27 cellular contexts compared by ENCODE assay signal in the genomic region with DNA sequence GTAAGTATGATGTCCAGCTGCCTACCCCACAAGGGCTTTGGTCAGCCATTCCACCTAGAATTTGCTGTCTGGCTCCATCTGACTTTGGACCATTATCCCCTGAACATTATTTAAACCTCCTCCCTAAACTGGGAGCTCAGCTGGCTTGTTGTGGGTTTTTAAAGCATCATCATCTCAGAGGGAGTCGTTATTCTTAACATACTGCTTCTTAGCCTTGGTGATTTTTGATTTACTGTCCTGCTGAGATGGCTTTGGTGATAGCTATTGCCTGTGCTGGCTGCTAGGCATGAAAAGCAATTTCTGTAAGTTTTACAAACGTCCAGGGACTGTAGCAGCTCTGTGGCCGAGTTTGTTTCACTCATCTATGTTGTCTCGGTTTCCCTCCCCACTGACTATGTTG.
DNase-seq lines count a peak whose midpoint lies in the region; ATAC-seq and TF ChIP-seq lines count a peak whose summit lies in the region.
"Had no signal": no experiment of that assay in that cellular context is flagged by ENCODE, and none has a peak within 500 bp of the region (broad histone marks: within the 10 kb centered on the region; RNA-seq: fewer than 3 reads in every experiment).

No MANE protein-coding gene starts in this region.

- no peak for TF ChIP-seq CTCF in GM23338 (conservative IDR thresholded peaks at IDR 0.05; ENCODE audit: low read depth in 2 of 2)
- no peak for TF ChIP-seq CTCF in stomach (IDR thresholded peaks at IDR 0.05)

- 82 to 86% methylated on average over 4 of the region's 4 CpGs for WGBS in esophagus, 2 donors
- WGBS in stomach, 5 donors, result 79 to 88% (median 86%) methylated on average over 4 of the region's 4 CpGs

- no peaks in the 10 kb centered on the region for H3F3A ChIP-seq in GM23338 (replicated peaks; ENCODE audit: low read depth)

- peaks cover 9% of the 10 kb centered on the region; the same call in 2 of the 3 replicates for H3K36me3 Mint-ChIP-seq in GM23338 (ENCODE audit: low read depth)
- peaks cover 4 to 5% of the 10 kb centered on the region in 2 donors for H3K36me3 Mint-ChIP-seq in stimulated activated naive B cell treated with anti-CD40 and anti-IgM and Interleukin-4, amounts not matched to agents 10 μg/mL and 1 μg/mL and 100 μg/mL, for 72 hours
- peaks cover 49% of the 10 kb centered on the region for H3K36me3 Mint-ChIP-seq in activated T-cell treated with anti-CD3 and anti-CD28 coated beads, Interleukin-2, amount 50 U/mL, for 24 hours (ENCODE audit: low read depth)

- H3K27ac ChIP-seq in GM23338 (ENCODE audit: low read depth) (no peak overlapping the region), esophagus (ENCODE audit: low read depth in 2 of 2, low read length in 1 of 2) (peak overlapping the region; percentile 15 to 40), stomach (peak overlapping the region; percentile 27 to 69 (median 46))
- H3K27ac ChIP-seq: VCaP had no signal

- H3K79me2 ChIP-seq in GM23338 (replicated peaks; ENCODE audit: insufficient read depth), result no peaks in the 10 kb centered on the region

- no peak overlapping the region for H3K4me2 ChIP-seq in GM23338

- no peak overlapping the region for H2AFZ ChIP-seq in GM23338

- no peaks in the 10 kb centered on the region for H3K9me3 Mint-ChIP-seq in GM23338
- no peaks in the 10 kb centered on the region for H3K9me3 Mint-ChIP-seq in stimulated activated naive B cell treated with anti-CD40 and anti-IgM and Interleukin-4, amounts not matched to agents 10 μg/mL and 1 μg/mL and 100 μg/mL, for 72 hours
- H3K9me3 Mint-ChIP-seq in activated T-cell treated with anti-CD3 and anti-CD28 coated beads, Interleukin-2, amount 50 U/mL, for 24 hours, result no peaks in the 10 kb centered on the region
- H3K9me3 Mint-ChIP-seq: activated naive CD8-positive, alpha-beta T cell treated with anti-CD3 and anti-CD28 coated beads for 36 hours; CD4-positive, alpha-beta memory T cell; central memory CD8-positive, alpha-beta T cell had no signal

- H3K9me3 ChIP-seq in esophagus (ENCODE audit: control insufficient read depth in 2 of 2, insufficient read depth in 1 of 2, low read depth in 1 of 2, low read length in 1 of 2) (no peaks in the 10 kb centered on the region), stomach (no peaks in the 10 kb centered on the region)

- no peaks in the 10 kb centered on the region for H3K27me3 Mint-ChIP-seq in GM23338 (ENCODE audit: insufficient read depth, low read depth, poor library complexity)
- no peaks in the 10 kb centered on the region for H3K27me3 Mint-ChIP-seq in stimulated activated naive B cell treated with anti-CD40 and anti-IgM and Interleukin-4, amounts not matched to agents 10 μg/mL and 1 μg/mL and 100 μg/mL, for 72 hours
- no peaks in the 10 kb centered on the region for H3K27me3 Mint-ChIP-seq in activated T-cell treated with anti-CD3 and anti-CD28 coated beads, Interleukin-2, amount 50 U/mL, for 24 hours
- H3K27me3 Mint-ChIP-seq: activated naive CD8-positive, alpha-beta T cell treated with anti-CD3 and anti-CD28 coated beads for 36 hours; CD4-positive, alpha-beta memory T cell; central memory CD8-positive, alpha-beta T cell had no signal

- ATAC-seq in GM23338, result no peak
- no peak for ATAC-seq in stimulated activated naive B cell treated with anti-CD40 and anti-IgM and Interleukin-4, amounts not matched to agents 10 μg/mL and 1 μg/mL and 100 μg/mL, for 72 hours (replicated peaks)
- ATAC-seq: Panc1 had no signal

- H3K4me1 ChIP-seq in GM23338 (ENCODE audit: insufficient read depth) (no peaks in the 10 kb centered on the region), esophagus (ENCODE audit: control insufficient read depth in 2 of 2, insufficient read depth in 2 of 2, low read length in 1 of 2) (no peaks in the 10 kb centered on the region), stomach (peaks cover 9 to 70% (median 41%) of the 10 kb centered on the region in 4 donors)

- H4K20me1 ChIP-seq in GM23338 (replicated peaks; ENCODE audit: insufficient read depth), result no peaks in the 10 kb centered on the region

- H3K4me3 Mint-ChIP-seq in GM23338, result no peak overlapping the region
- H3K4me3 Mint-ChIP-seq in stimulated activated naive B cell treated with anti-CD40 and anti-IgM and Interleukin-4, amounts not matched to agents 10 μg/mL and 1 μg/mL and 100 μg/mL, for 72 hours, result no peak overlapping the region
- no peak overlapping the region for H3K4me3 Mint-ChIP-seq in activated T-cell treated with anti-CD3 and anti-CD28 coated beads, Interleukin-2, amount 50 U/mL, for 24 hours
- H3K4me3 Mint-ChIP-seq: activated naive CD8-positive, alpha-beta T cell treated with anti-CD3 and anti-CD28 coated beads for 36 hours; CD4-positive, alpha-beta memory T cell; central memory CD8-positive, alpha-beta T cell had no signal

- no peaks in the 10 kb centered on the region for H3K27me3 ChIP-seq in GM23338 (ENCODE audit: insufficient read depth)
- H3K27me3 ChIP-seq in esophagus (ENCODE audit: control insufficient read depth in 1 of 2, insufficient read depth in 2 of 2, low read length in 2 of 2), result no peaks in the 10 kb centered on the region
- no peaks in the 10 kb centered on the region for H3K27me3 ChIP-seq in stomach

- 0 out of 2 replicates have a peak overlapping the region, but pooled peaks have one; percentile 33 for H3K27ac Mint-ChIP-seq in GM23338
- H3K27ac Mint-ChIP-seq in stimulated activated naive B cell treated with anti-CD40 and anti-IgM and Interleukin-4, amounts not matched to agents 10 μg/mL and 1 μg/mL and 100 μg/mL, for 72 hours, result no peak overlapping the region
- no peak overlapping the region for H3K27ac Mint-ChIP-seq in activated T-cell treated with anti-CD3 and anti-CD28 coated beads, Interleukin-2, amount 50 U/mL, for 24 hours
- H3K27ac Mint-ChIP-seq: activated naive CD8-positive, alpha-beta T cell treated with anti-CD3 and anti-CD28 coated beads for 36 hours; CD4-positive, alpha-beta memory T cell had no signal

- DNase-seq in GM23338 (ENCODE audit: low spot score) (no peak), myocyte (ENCODE audit: low read depth) (peak; percentile 45), stomach (no peak), NCI-H1105 (lab: John Stamatoyannopoulos, UW) (no peak), hippocampal formation (lab: John Stamatoyannopoulos, UW) (no peak)
- no peak for DNase-seq in stimulated activated naive B cell treated with anti-CD40 and anti-IgM and Interleukin-4, amounts not matched to agents 10 μg/mL and 1 μg/mL and 100 μg/mL, for 72 hours
- no peak for DNase-seq in activated T-cell treated with anti-CD3 and anti-CD28 coated beads, Interleukin-2, amount 50 U/mL, for 24 hours
- DNase-seq: activated CD4-positive, alpha-beta T cell treated with anti-CD3 and anti-CD28 coated beads for 48 hours; activated CD8-positive, alpha-beta memory T cell treated with anti-CD3 and anti-CD28 coated beads for 24 hours; activated effector memory CD4-positive, alpha-beta T cell treated with anti-CD3 and anti-CD28 coated beads, Interleukin-2, amount 50 U/mL, for 16 hours; activated naive CD8-positive, alpha-beta T cell treated with anti-CD3 and anti-CD28 coated beads for 36 hours; AML-193; CD4-positive, alpha-beta memory T cell; glutamatergic neuron; NCI-H187; NCI-H2171 treated with DMSO at 0.1 percent for 48 hours; NCI-H524 treated with DMSO at 0.1 percent for 48 hours; NK-92 treated with Interleukin-12 subunit alpha and Interleukin-12 subunit beta, amount 100 ng/mL, for 24 hours; SIG-M5; stimulated activated CD4-positive, alpha-beta T cell treated with anti-CD3 and anti-CD28 coated beads, Interleukin-1b, Interleukin-23, amount 100 ng/mL, for 48 hours; stimulated activated CD8-positive, alpha-beta memory T cell treated with anti-CD3 and anti-CD28 coated beads, Interleukin-4, amount 100 ng/mL, for 48 hours; SW 1271; T-helper 9 cell had no signal

- intact Hi-C loops in stomach (cut with DNase I; ENCODE audit: low total_unique reads), result no loop called here

- no peaks in the 10 kb centered on the region for H3K4me1 Mint-ChIP-seq in GM23338
- peaks cover 4 to 9% of the 10 kb centered on the region in 2 donors for H3K4me1 Mint-ChIP-seq in stimulated activated naive B cell treated with anti-CD40 and anti-IgM and Interleukin-4, amounts not matched to agents 10 μg/mL and 1 μg/mL and 100 μg/mL, for 72 hours
- H3K4me1 Mint-ChIP-seq in activated T-cell treated with anti-CD3 and anti-CD28 coated beads, Interleukin-2, amount 50 U/mL, for 24 hours (ENCODE audit: low read depth), result peaks cover 12% of the 10 kb centered on the region

- no peak for TF ChIP-seq EP300 in stomach (IDR thresholded peaks at IDR 0.05)

- H3K4me3 ChIP-seq in GM23338 (no peak overlapping the region), esophagus (ENCODE audit: low read depth in 1 of 2, low read length in 2 of 2) (no peak overlapping the region), stomach (no peak overlapping the region)

- no peaks in the 10 kb centered on the region; the same call in 1 of the 2 replicates for H3K9me2 ChIP-seq in GM23338 (ENCODE audit: insufficient read depth)

- H3K36me3 ChIP-seq in GM23338 (ENCODE audit: insufficient read depth), result no peaks in the 10 kb centered on the region
- peaks cover 0 to 2% of the 10 kb centered on the region in 2 donors for H3K36me3 ChIP-seq in esophagus (ENCODE audit: control insufficient read depth in 2 of 2, insufficient read depth in 2 of 2, low read length in 1 of 2)
- H3K36me3 ChIP-seq in stomach, result peaks cover 0 to 35% (median 20%) of the 10 kb centered on the region in 4 donors

- TF ChIP-seq POLR2A in stomach (IDR thresholded peaks at IDR 0.05), result no peak

TF ChIP-seq in GM23338, 12 proteins besides CTCF, POLR2A, EP300 and RAD21:
- TF ChIP-seq EZH2 (IDR thresholded peaks at IDR 0.05; ENCODE audit: low read depth, unreplicated experiment), result no peak
- TF ChIP-seq ETS1 (IDR thresholded peaks at IDR 0.05), result no peak
- no peak for TF ChIP-seq NANOG (IDR thresholded peaks at IDR 0.05; ENCODE audit: borderline replicate concordance)
